ENCODE assay signal across 22 cellular contexts in genomic region chr9:90813011-90813410, GRCh38. TPM values are rescaled to one million over a fixed set of nuclear protein-coding genes. Genes with fewer than 3 reads are reported as not detected.
DNase-seq lines count a peak whose midpoint lies in the region; ATAC-seq, FAIRE-seq and TF ChIP-seq lines count a peak whose summit lies in the region.
"Had no signal": no experiment of that assay in that cellular context is flagged by ENCODE, and none has a peak within 500 bp of the region (broad histone marks: within the 10 kb centered on the region; RNA-seq: fewer than 3 reads in every experiment).

No MANE protein-coding gene starts in this region.

- no peak overlapping the region for H3K4me3 Mint-ChIP-seq in immature natural killer cell
- H3K4me3 Mint-ChIP-seq in stimulated activated naive B cell treated with anti-CD40 and anti-IgM and Interleukin-4, amounts not matched to agents 10 μg/mL and 1 μg/mL and 100 μg/mL, for 72 hours: no peak overlapping the region
- H3K4me3 Mint-ChIP-seq in activated T-cell treated with anti-CD3 and anti-CD28 coated beads, Interleukin-2, amount 50 U/mL, for 72 hours: no peak overlapping the region
- no peak overlapping the region for H3K4me3 Mint-ChIP-seq in stimulated activated naive CD8-positive, alpha-beta T cell treated with anti-CD3 and anti-CD28 coated beads, Interleukin-15, amount 100 ng/mL, for 72 hours

- TF ChIP-seq POLR2A in GM12892 (IDR thresholded peaks at IDR 0.05; ENCODE audit: low read depth, low read length): no peak

- no peaks in the 10 kb centered on the region for H3K9me3 Mint-ChIP-seq in immature natural killer cell
- H3K9me3 Mint-ChIP-seq in stimulated activated naive B cell treated with anti-CD40 and anti-IgM and Interleukin-4, amounts not matched to agents 10 μg/mL and 1 μg/mL and 100 μg/mL, for 72 hours: peaks cover 2 to 4% of the 10 kb centered on the region in 2 donors
- H3K9me3 Mint-ChIP-seq in activated T-cell treated with anti-CD3 and anti-CD28 coated beads, Interleukin-2, amount 50 U/mL, for 72 hours: peaks cover 0 to 2% of the 10 kb centered on the region in 2 donors
- peaks cover 5 to 7% of the 10 kb centered on the region in 2 donors for H3K9me3 Mint-ChIP-seq in stimulated activated naive CD8-positive, alpha-beta T cell treated with anti-CD3 and anti-CD28 coated beads, Interleukin-15, amount 100 ng/mL, for 72 hours

- peaks cover 79 to 98% of the 10 kb centered on the region in 2 donors for H3K4me1 Mint-ChIP-seq in immature natural killer cell
- peaks cover 60 to 91% of the 10 kb centered on the region in 2 donors for H3K4me1 Mint-ChIP-seq in stimulated activated naive B cell treated with anti-CD40 and anti-IgM and Interleukin-4, amounts not matched to agents 10 μg/mL and 1 μg/mL and 100 μg/mL, for 72 hours
- H3K4me1 Mint-ChIP-seq in activated T-cell treated with anti-CD3 and anti-CD28 coated beads, Interleukin-2, amount 50 U/mL, for 72 hours (ENCODE audit: low read depth): peaks cover 13% of the 10 kb centered on the region
- peaks cover 16% of the 10 kb centered on the region for H3K4me1 Mint-ChIP-seq in stimulated activated naive CD8-positive, alpha-beta T cell treated with anti-CD3 and anti-CD28 coated beads, Interleukin-15, amount 100 ng/mL, for 72 hours

- DNase-seq in GM12892 (ENCODE audit: insufficient read length) (no peak), NAMALWA (ENCODE audit: low spot score) (peak; percentile 29), immature natural killer cell (no peak), NCI-H128 (lab: John Stamatoyannopoulos, UW; ENCODE audit: unreplicated experiment) (no peak)
- no peak for DNase-seq in stimulated activated naive B cell treated with anti-CD40 and anti-IgM and Interleukin-4, amounts not matched to agents 10 μg/mL and 1 μg/mL and 100 μg/mL, for 72 hours
- no peak for DNase-seq in activated CD8-positive, alpha-beta memory T cell treated with anti-CD3 and anti-CD28 coated beads, Interleukin-2, amount 50 U/mL, for 4 hours
- DNase-seq in activated T-cell treated with anti-CD3 and anti-CD28 coated beads, Interleukin-2, amount 50 U/mL, for 72 hours: no peak
- DNase-seq in stimulated activated naive CD8-positive, alpha-beta T cell treated with anti-CD3 and anti-CD28 coated beads, Interleukin-15, amount 100 ng/mL, for 72 hours: no peak
- DNase-seq: DND-41; GOT3; NCI-H1092 treated with DMSO at 0.1 percent for 48 hours; NCI-H146; NCI-H2029; NCI-H345; NCI-H524; NCI-H774; NK-92 treated with Interleukin-12 subunit alpha and Interleukin-12 subunit beta, amount 100 ng/mL, for 24 hours had no signal

- peak overlapping the region in 5 of 6 donors; percentile 41 to 95 (median 72) for H3K27ac Mint-ChIP-seq in immature natural killer cell
- H3K27ac Mint-ChIP-seq in stimulated activated naive B cell treated with anti-CD40 and anti-IgM and Interleukin-4, amounts not matched to agents 10 μg/mL and 1 μg/mL and 100 μg/mL, for 72 hours: peak overlapping the region; percentile 49
- H3K27ac Mint-ChIP-seq in activated T-cell treated with anti-CD3 and anti-CD28 coated beads, Interleukin-2, amount 50 U/mL, for 72 hours: no peak overlapping the region
- no peak overlapping the region for H3K27ac Mint-ChIP-seq in stimulated activated naive CD8-positive, alpha-beta T cell treated with anti-CD3 and anti-CD28 coated beads, Interleukin-15, amount 100 ng/mL, for 72 hours

- peak; percentile 76 for FAIRE-seq in GM12892 (lab: Jason Lieb, UNC)
- FAIRE-seq: K562 had no signal

- ATAC-seq in stimulated activated naive B cell treated with anti-CD40 and anti-IgM and Interleukin-4, amounts not matched to agents 10 μg/mL and 1 μg/mL and 100 μg/mL, for 72 hours (replicated peaks): no peak
- no peak for ATAC-seq in activated T-cell treated with anti-CD3 and anti-CD28 coated beads, Interleukin-2, amount 50 U/mL, for 72 hours (replicated peaks in 1 of 2)
- no peak for ATAC-seq in stimulated activated naive CD8-positive, alpha-beta T cell treated with anti-CD3 and anti-CD28 coated beads, Interleukin-15, amount 100 ng/mL, for 72 hours
- ATAC-seq: HCT116, K562, Right ventricle myocardium inferior had no signal

- H3K36me3 Mint-ChIP-seq in immature natural killer cell: peaks cover 9 to 20% (median 11%) of the 10 kb centered on the region in 3 donors
- H3K36me3 Mint-ChIP-seq in stimulated activated naive B cell treated with anti-CD40 and anti-IgM and Interleukin-4, amounts not matched to agents 10 μg/mL and 1 μg/mL and 100 μg/mL, for 72 hours: peaks cover 19 to 32% of the 10 kb centered on the region in 2 donors
- peaks cover 2 to 3% of the 10 kb centered on the region in 2 donors for H3K36me3 Mint-ChIP-seq in activated T-cell treated with anti-CD3 and anti-CD28 coated beads, Interleukin-2, amount 50 U/mL, for 72 hours (ENCODE audit: insufficient read depth in 2 of 2)

- peaks cover 3 to 8% (median 4%) of the 10 kb centered on the region in 3 donors for H3K27me3 Mint-ChIP-seq in immature natural killer cell (ENCODE audit: low read depth in 3 of 3)
- no peaks in the 10 kb centered on the region for H3K27me3 Mint-ChIP-seq in stimulated activated naive B cell treated with anti-CD40 and anti-IgM and Interleukin-4, amounts not matched to agents 10 μg/mL and 1 μg/mL and 100 μg/mL, for 72 hours
- H3K27me3 Mint-ChIP-seq in activated T-cell treated with anti-CD3 and anti-CD28 coated beads, Interleukin-2, amount 50 U/mL, for 72 hours (ENCODE audit: low read depth): peaks cover 35% of the 10 kb centered on the region
- H3K27me3 Mint-ChIP-seq in stimulated activated naive CD8-positive, alpha-beta T cell treated with anti-CD3 and anti-CD28 coated beads, Interleukin-15, amount 100 ng/mL, for 72 hours: peaks cover 35% of the 10 kb centered on the region

RNA-seq across cellular contexts. Expression of gene SYK, which starts 11.4 kb away (rescaled TPM):
- 28.5 TPM for polyA plus RNA-seq in GM12892 (2012; ENCODE audit: missing spikeins)
- 100 to 1,000 TPM in 1 of 3 donors, 10 to 100 TPM in 2; 50.1 to 125 (median 82.6) TPM for polyA plus RNA-seq in immature natural killer cell
- total RNA-seq in activated T-cell treated with anti-CD3 and anti-CD28 coated beads, Interleukin-2, amount 50 U/mL, for 72 hours: under 1 TPM; 0.19 to 0.44 TPM
- total RNA-seq: G401, SJSA1 had no signal

Comparison
In these comparisons a context has a peak if more than half of its experiments do, and no peak if none do; other contexts are left out.
1. H3K27ac Mint-ChIP-seq: peak in immature natural killer cell (5 of 6) and stimulated activated naive B cell treated with anti-CD40 and anti-IgM and Interleukin-4, amounts not matched to agents 10 μg/mL and 1 μg/mL and 100 μg/mL, for 72 hours (single experiment); none in activated T-cell treated with anti-CD3 and anti-CD28 coated beads, Interleukin-2, amount 50 U/mL, for 72 hours (single experiment) and stimulated activated naive CD8-positive, alpha-beta T cell treated with anti-CD3 and anti-CD28 coated beads, Interleukin-15, amount 100 ng/mL, for 72 hours (0 of 2).